Comparison of ENCODE assay signal across 14 cellular contexts in the genomic region with DNA sequence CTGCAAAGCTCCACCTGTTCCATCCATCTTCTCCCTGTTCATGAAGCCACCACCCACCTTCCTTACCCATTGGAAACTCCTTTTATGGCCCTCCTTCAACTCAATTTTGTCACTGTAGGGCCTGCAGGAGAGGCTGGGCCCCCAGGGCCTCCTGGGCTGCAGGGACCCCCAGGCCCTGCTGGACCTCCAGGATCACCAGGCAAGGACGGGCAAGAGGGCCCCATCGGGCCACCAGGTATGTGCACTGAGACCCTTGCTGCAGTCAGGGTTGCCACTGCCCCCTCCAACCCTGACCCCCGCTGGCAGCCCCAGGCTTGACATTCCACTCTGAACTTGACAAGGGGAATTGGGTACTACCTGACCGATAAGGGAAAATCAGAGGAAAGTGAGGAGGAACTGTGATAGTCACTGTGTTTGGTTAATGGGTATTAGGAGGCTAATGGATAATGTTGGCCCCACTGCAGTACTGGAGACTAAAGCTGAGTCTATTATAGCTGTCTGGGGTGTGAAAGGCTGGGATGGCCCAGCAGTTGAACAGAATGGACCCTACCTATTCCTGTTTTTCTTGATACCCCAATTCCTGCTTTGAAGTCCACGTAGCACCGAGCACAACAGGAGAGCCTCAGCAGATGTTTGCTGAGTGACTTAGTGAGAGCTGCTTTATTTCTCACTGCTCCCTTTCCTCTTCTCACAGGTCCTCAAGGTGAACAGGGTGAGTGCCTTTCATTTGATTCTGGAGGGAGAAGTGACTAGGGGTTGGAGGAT. TPM values are rescaled to one million over a fixed set of nuclear protein-coding genes. Genes with fewer than 3 reads are reported as not detected.
A peak's percentile ranks its signal among the peaks of the same experiment; 100 is the strongest.
DNase-seq lines count a peak whose midpoint lies in the region; ATAC-seq and TF ChIP-seq lines count a peak whose summit lies in the region.
"Had no signal": no experiment of that assay in that cellular context is flagged by ENCODE, and none has a peak within 500 bp of the region (broad histone marks: within the 10 kb centered on the region; RNA-seq: fewer than 3 reads in every experiment).

No MANE protein-coding gene starts in this region.

- intact Hi-C loops in left ventricle myocardium inferior (cut with micrococcal nuclease), result loop anchor here (10.0 kb wide), 1 partner anchor 120 kb away; no protein-coding TSS in a partner anchor
- intact Hi-C loops in heart right ventricle (cut with DNase I), result loop anchor here in 9 of 10 donors (5.0 to 10.0 kb wide), 6 partner anchors 32 to 122 kb away; partner anchors contain the start of genes TMEM214 (in 6 of the 9) and AGBL5 (in 2 of the 9)
- intact Hi-C loops in naive thymus-derived CD4-positive, alpha-beta T cell (cut with micrococcal nuclease), result loop anchor here (5.0 to 10.0 kb wide), 3 partner anchors 178 to 400 kb away; partner anchors contain the start of genes CENPA (in 1 of the 2), IFT172 (in 1 of the 2) and SLC30A3 (in 1 of the 2)

- H3K27ac Mint-ChIP-seq in activated T-helper 17 cell treated with anti-CD3 and anti-CD28 coated beads, Interleukin-2, amount 50 U/mL, for 72 hours, result no peak overlapping the region
- peak overlapping the region in 4 of 9 donors; percentile 33 to 61 (median 54) for H3K27ac Mint-ChIP-seq in naive thymus-derived CD4-positive, alpha-beta T cell
- no peak overlapping the region for H3K27ac Mint-ChIP-seq in type B pancreatic cell
- H3K27ac Mint-ChIP-seq: stimulated activated naive CD8-positive, alpha-beta T cell treated with anti-CD3 and anti-CD28 coated beads, Interleukin-15, amount 100 ng/mL, for 72 hours had no signal

- H4K12ac ChIP-seq in trophoblast cell (ENCODE audit: low read depth, low read length), result no peak overlapping the region

- peaks cover 8% of the 10 kb centered on the region for H3K79me2 ChIP-seq in trophoblast cell (ENCODE audit: control insufficient read depth, insufficient read depth, low read length, poor library complexity)
- H3K79me2 ChIP-seq: parathyroid adenoma had no signal

- H3K4me2 ChIP-seq in trophoblast cell (ENCODE audit: low read length), result no peak overlapping the region

- H3K18ac ChIP-seq in trophoblast cell (ENCODE audit: low read length), result no peak overlapping the region

- H4K91ac ChIP-seq in trophoblast cell (ENCODE audit: low read depth, low read length), result no peak overlapping the region

- TF ChIP-seq CTCF in left ventricle myocardium inferior (IDR thresholded peaks at IDR 0.05; ENCODE audit: borderline replicate concordance), result no peak
- TF ChIP-seq CTCF in heart right ventricle (IDR thresholded peaks at IDR 0.05), result no peak
- no peak for TF ChIP-seq CTCF in type B pancreatic cell (conservative IDR thresholded peaks at IDR 0.05)

- no peak overlapping the region for H3K4me3 ChIP-seq in left ventricle myocardium inferior
- no peak overlapping the region for H3K4me3 ChIP-seq in heart right ventricle
- H3K4me3 ChIP-seq in naive thymus-derived CD4-positive, alpha-beta T cell (ENCODE audit: low read length), result no peak overlapping the region
- H3K4me3 ChIP-seq in trophoblast cell (ENCODE audit: low read depth, low read length), result no peak overlapping the region
- H3K4me3 ChIP-seq: body of pancreas had no signal

- H4K8ac ChIP-seq in trophoblast cell (ENCODE audit: low read depth, low read length), result no peak overlapping the region

- no peaks in the 10 kb centered on the region for H3K36me3 Mint-ChIP-seq in activated T-helper 17 cell treated with anti-CD3 and anti-CD28 coated beads, Interleukin-2, amount 50 U/mL, for 72 hours (ENCODE audit: low read depth)
- H3K36me3 Mint-ChIP-seq in naive thymus-derived CD4-positive, alpha-beta T cell, result no peaks in the 10 kb centered on the region
- peaks cover 5% of the 10 kb centered on the region for H3K36me3 Mint-ChIP-seq in type B pancreatic cell

- WGBS in heart right ventricle, 2 donors, result 80 to 89% methylated on average over 6 of the region's 6 CpGs
- no CpG with 5 or more reads among the region's 6 CpGs for WGBS in trophoblast cell (ENCODE audit: extremely low coverage, insufficient coverage, insufficient read length)

- H2BK12ac ChIP-seq in trophoblast cell (ENCODE audit: low read length), result no peak overlapping the region

- no peak overlapping the region for H3K9ac ChIP-seq in trophoblast cell (ENCODE audit: low read length)
- H3K9ac ChIP-seq: parathyroid adenoma had no signal

- H2AFZ ChIP-seq in trophoblast cell (ENCODE audit: insufficient read depth, low read length, poor library complexity), result no peak overlapping the region

- no peak overlapping the region for H2BK5ac ChIP-seq in trophoblast cell (ENCODE audit: low read depth, low read length, poor library complexity)

- H3K27me3 ChIP-seq in left ventricle myocardium inferior (ENCODE audit: low read depth) (no peaks in the 10 kb centered on the region), heart right ventricle (no peaks in the 10 kb centered on the region), trophoblast cell (ENCODE audit: insufficient read depth, low read length) (no peaks in the 10 kb centered on the region)
- no peaks in the 10 kb centered on the region for H3K27me3 ChIP-seq in naive thymus-derived CD4-positive, alpha-beta T cell (ENCODE audit: control insufficient read depth in 2 of 2, insufficient read depth in 2 of 2, low read length in 2 of 2)
- H3K27me3 ChIP-seq: body of pancreas, esophagus squamous epithelium had no signal

- POLR2A ChIA-PET in naive thymus-derived CD4-positive, alpha-beta T cell (lab: Charles Lee), result interaction anchor here (1.0 to 12.0 kb wide), 5 partner anchors 11 to 129 kb away, joined by 3 to 134 read pairs (median 4); partner anchors contain the start of genes AGBL5 and OST4

- no peak overlapping the region for H2AK5ac ChIP-seq in trophoblast cell (ENCODE audit: low read length)

- H2BK120ac ChIP-seq in trophoblast cell (ENCODE audit: insufficient read depth, low read length, poor library complexity), result no peak overlapping the region

- H3K4me1 Mint-ChIP-seq in activated T-helper 17 cell treated with anti-CD3 and anti-CD28 coated beads, Interleukin-2, amount 50 U/mL, for 72 hours, result peaks cover 11% of the 10 kb centered on the region
- peaks cover 19 to 52% (median 36%) of the 10 kb centered on the region in 7 donors for H3K4me1 Mint-ChIP-seq in naive thymus-derived CD4-positive, alpha-beta T cell
- H3K4me1 Mint-ChIP-seq in type B pancreatic cell (ENCODE audit: unreplicated experiment), result peaks cover 18% of the 10 kb centered on the region

- H3K23ac ChIP-seq in trophoblast cell (ENCODE audit: low read length), result no peak overlapping the region

- H3K4ac ChIP-seq in trophoblast cell (ENCODE audit: low read depth, low read length), result no peak overlapping the region

- H3K79me1 ChIP-seq in trophoblast cell (ENCODE audit: low read length), result peaks cover 12% of the 10 kb centered on the region

- no peaks in the 10 kb centered on the region for H3K9me3 ChIP-seq in left ventricle myocardium inferior (replicated peaks)
- no peaks in the 10 kb centered on the region for H3K9me3 ChIP-seq in heart right ventricle
- H3K9me3 ChIP-seq in naive thymus-derived CD4-positive, alpha-beta T cell (ENCODE audit: control insufficient read depth in 2 of 3, low read length in 3 of 3), result no peaks in the 10 kb centered on the region
- no peaks in the 10 kb centered on the region for H3K9me3 ChIP-seq in trophoblast cell (ENCODE audit: insufficient read depth, low read depth, low read length)
- H3K9me3 ChIP-seq: body of pancreas, esophagus squamous epithelium had no signal

- H3K27ac ChIP-seq in left ventricle myocardium inferior (replicated peaks) (peak overlapping the region; percentile 97), heart right ventricle (peak overlapping the region in 3 of 10 donors; percentile 86 to 94 (median 89)), trophoblast cell (ENCODE audit: low read depth, low read length) (no peak overlapping the region)
- no peak overlapping the region for H3K27ac ChIP-seq in naive thymus-derived CD4-positive, alpha-beta T cell (ENCODE audit: low read depth, low read length)
- H3K27ac ChIP-seq: parathyroid adenoma had no signal

- H3K4me3 Mint-ChIP-seq in activated T-helper 17 cell treated with anti-CD3 and anti-CD28 coated beads, Interleukin-2, amount 50 U/mL, for 72 hours, result peak overlapping the region; percentile 84
- H3K4me3 Mint-ChIP-seq in naive thymus-derived CD4-positive, alpha-beta T cell, result peak overlapping the region in 9 of 10 donors; percentile 5 to 87 (median 41)
- peak overlapping the region; percentile 65 for H3K4me3 Mint-ChIP-seq in type B pancreatic cell

- H3K36me3 ChIP-seq in left ventricle myocardium inferior (no peaks in the 10 kb centered on the region), heart right ventricle (peaks cover 0 to 13% (median 0%) of the 10 kb centered on the region in 9 donors), trophoblast cell (ENCODE audit: control insufficient read depth in 1 of 2, insufficient read depth in 2 of 2, low read length in 2 of 2) (no peaks in the 10 kb centered on the region)
- H3K36me3 ChIP-seq in naive thymus-derived CD4-positive, alpha-beta T cell (ENCODE audit: control insufficient read depth in 2 of 3, insufficient read depth in 3 of 3, low read length in 3 of 3), result no peaks in the 10 kb centered on the region
- H3K36me3 ChIP-seq: esophagus squamous epithelium had no signal

- no peaks in the 10 kb centered on the region for H3K27me3 Mint-ChIP-seq in activated T-helper 17 cell treated with anti-CD3 and anti-CD28 coated beads, Interleukin-2, amount 50 U/mL, for 72 hours
- H3K27me3 Mint-ChIP-seq in naive thymus-derived CD4-positive, alpha-beta T cell, result no peaks in the 10 kb centered on the region
- H3K27me3 Mint-ChIP-seq in type B pancreatic cell, result peaks cover 10% of the 10 kb centered on the region
- H3K27me3 Mint-ChIP-seq: stimulated activated naive CD8-positive, alpha-beta T cell treated with anti-CD3 and anti-CD28 coated beads, Interleukin-15, amount 100 ng/mL, for 72 hours had no signal

- ATAC-seq in heart right ventricle (no peak), esophagus mucosa (no peak), HG03565 (IDR thresholded peaks at IDR 0.05; ENCODE audit: unreplicated experiment) (no peak)
- ATAC-seq in activated T-helper 17 cell treated with anti-CD3 and anti-CD28 coated beads, Interleukin-2, amount 50 U/mL, for 72 hours (replicated peaks), result no peak
- ATAC-seq in naive thymus-derived CD4-positive, alpha-beta T cell, result no peak
- ATAC-seq: body of pancreas; stimulated activated naive CD8-positive, alpha-beta T cell treated with anti-CD3 and anti-CD28 coated beads, Interleukin-15, amount 100 ng/mL, for 72 hours had no signal

- CTCF ChIA-PET in naive thymus-derived CD4-positive, alpha-beta T cell (lab: Charles Lee), result interaction anchor here (1.2 to 2.1 kb wide), 3 partner anchors 13 to 219 kb away, joined by 4 to 6 read pairs (median 5); partner anchors contain the start of genes AGBL5 and OST4

- H3K9me3 Mint-ChIP-seq in activated T-helper 17 cell treated with anti-CD3 and anti-CD28 coated beads, Interleukin-2, amount 50 U/mL, for 72 hours, result no peaks in the 10 kb centered on the region
- no peaks in the 10 kb centered on the region for H3K9me3 Mint-ChIP-seq in naive thymus-derived CD4-positive, alpha-beta T cell
- no peaks in the 10 kb centered on the region for H3K9me3 Mint-ChIP-seq in type B pancreatic cell
- H3K9me3 Mint-ChIP-seq: stimulated activated naive CD8-positive, alpha-beta T cell treated with anti-CD3 and anti-CD28 coated beads, Interleukin-15, amount 100 ng/mL, for 72 hours had no signal

- no peak overlapping the region for H3K14ac ChIP-seq in trophoblast cell (ENCODE audit: low read length)

- H3K4me1 ChIP-seq in left ventricle myocardium inferior, result peaks cover 64% of the 10 kb centered on the region
- H3K4me1 ChIP-seq in heart right ventricle, result peaks cover 10 to 63% (median 50%) of the 10 kb centered on the region in 9 donors
- H3K4me1 ChIP-seq in naive thymus-derived CD4-positive, alpha-beta T cell (ENCODE audit: control insufficient read depth in 2 of 2, insufficient read depth in 2 of 2, low read length in 2 of 2), result peaks cover 22 to 23% of the 10 kb centered on the region in 2 donors
- peaks cover 8 to 19% of the 10 kb centered on the region in 2 experiments for H3K4me1 ChIP-seq in trophoblast cell (ENCODE audit: control insufficient read depth in 1 of 2, insufficient read depth in 2 of 2, low read length in 2 of 2)

- DNase-seq in left ventricle myocardium inferior (no peak), heart right ventricle (no peak), type B pancreatic cell (ENCODE audit: extremely low spot score, unreplicated experiment) (no peak), trophoblast cell (no peak)
- DNase-seq in naive thymus-derived CD4-positive, alpha-beta T cell, result no peak
- DNase-seq: activated gamma-delta T cell; body of pancreas; esophagus squamous epithelium; NCI-H446; stimulated activated naive CD8-positive, alpha-beta T cell treated with anti-CD3 and anti-CD28 coated beads, Interleukin-15, amount 100 ng/mL, for 72 hours had no signal

RNA-seq across cellular contexts. Expression of gene KHK, which starts 2.1 kb away (rescaled TPM):
- total RNA-seq in left ventricle myocardium inferior (2.9 TPM), heart right ventricle (1 to 10 TPM in 9 of 10 donors, under 1 TPM in 1; 0.32 to 4.6 (median 2.3) TPM), type B pancreatic cell (ENCODE audit: low replicate concordance) (14.7 and 28.4 TPM in 2 replicates), esophagus mucosa (3.5 TPM)
- 1 to 10 TPM; 2.2 TPM for polyA plus RNA-seq in heart right ventricle
- 10 to 100 TPM in 1 of 2 donors, 1 to 10 TPM in 1; 5.9 to 10.5 TPM for total RNA-seq in activated T-helper 17 cell treated with anti-CD3 and anti-CD28 coated beads, Interleukin-2, amount 50 U/mL, for 72 hours
- 10 to 100 TPM in 1 of 5 experiments, 1 to 10 TPM in 4; 5.8 to 13.8 (median 6.2) TPM for total RNA-seq in naive thymus-derived CD4-positive, alpha-beta T cell
- 1 to 10 TPM; 7.6 to 8.8 TPM for polyA plus RNA-seq in naive thymus-derived CD4-positive, alpha-beta T cell
- polyA plus RNA-seq in trophoblast cell (2013), result 19.7 and 22.3 TPM in 2 replicates

RNA-seq across cellular contexts. Expression of gene EMILIN1, which starts 6.1 kb away (rescaled TPM):
- total RNA-seq in left ventricle myocardium inferior (18.4 TPM), heart right ventricle (10 to 100 TPM in 7 of 10 donors, 1 to 10 TPM in 3; 6.8 to 53.2 (median 12.2) TPM), type B pancreatic cell (ENCODE audit: low replicate concordance) (2.7 and 60.7 TPM in 2 replicates), esophagus mucosa (3.0 TPM)
- polyA plus RNA-seq in heart right ventricle, result 10 to 100 TPM; 40.8 to 41.0 TPM
- under 1 TPM; 0.42 to 0.93 TPM for total RNA-seq in activated T-helper 17 cell treated with anti-CD3 and anti-CD28 coated beads, Interleukin-2, amount 50 U/mL, for 72 hours
- 1 to 10 TPM in 1 of 5 experiments, under 1 TPM in 4; 0.35 to 1.4 (median 0.61) TPM for total RNA-seq in naive thymus-derived CD4-positive, alpha-beta T cell
- polyA plus RNA-seq in naive thymus-derived CD4-positive, alpha-beta T cell, result 1 to 10 TPM in 1 of 2 donors, under 1 TPM in 1; 0.89 to 1.1 TPM
- 0.78 and 0.92 TPM in 2 replicates for polyA plus RNA-seq in trophoblast cell (2013)

RNA-seq across cellular contexts. Expression of gene OST4, which starts 13.0 kb away (rescaled TPM):
- total RNA-seq in left ventricle myocardium inferior (354 TPM), heart right ventricle (100 to 1,000 TPM; 342 to 457 (median 388) TPM), type B pancreatic cell (ENCODE audit: low replicate concordance) (298 and 401 TPM in 2 replicates), esophagus mucosa (258 TPM)
- 100 to 1,000 TPM; 336 to 456 TPM for polyA plus RNA-seq in heart right ventricle
- total RNA-seq in activated T-helper 17 cell treated with anti-CD3 and anti-CD28 coated beads, Interleukin-2, amount 50 U/mL, for 72 hours, result 100 to 1,000 TPM; 286 to 313 TPM
- 100 to 1,000 TPM; 241 to 398 (median 263) TPM for total RNA-seq in naive thymus-derived CD4-positive, alpha-beta T cell
- polyA plus RNA-seq in naive thymus-derived CD4-positive, alpha-beta T cell, result 100 to 1,000 TPM; 747 to 884 TPM
- polyA plus RNA-seq in trophoblast cell (2013), result 1,181 and 1,209 TPM in 2 replicates

RNA-seq across cellular contexts. Expression of gene AGBL5, which starts 33.0 kb away (rescaled TPM):
- total RNA-seq in left ventricle myocardium inferior (10.0 TPM), heart right ventricle (10 to 100 TPM in 6 of 10 donors, 1 to 10 TPM in 4; 7.9 to 16.8 (median 11.7) TPM), type B pancreatic cell (ENCODE audit: low replicate concordance) (24.3 and 57.3 TPM in 2 replicates), esophagus mucosa (14.1 TPM)
- polyA plus RNA-seq in heart right ventricle, result 1 to 10 TPM; 4.2 to 6.5 TPM
- 10 to 100 TPM; 13.1 to 14.3 TPM for total RNA-seq in activated T-helper 17 cell treated with anti-CD3 and anti-CD28 coated beads, Interleukin-2, amount 50 U/mL, for 72 hours
- 10 to 100 TPM in 4 of 5 experiments, 1 to 10 TPM in 1; 7.6 to 15.7 (median 12.4) TPM for total RNA-seq in naive thymus-derived CD4-positive, alpha-beta T cell
- polyA plus RNA-seq in naive thymus-derived CD4-positive, alpha-beta T cell, result 10 to 100 TPM in 1 of 2 donors, 1 to 10 TPM in 1; 8.0 to 10.4 TPM
- polyA plus RNA-seq in trophoblast cell (2013), result 24.8 and 25.8 TPM in 2 replicates

RNA-seq across cellular contexts. Expression of gene CGREF1, which starts 34.4 kb away (rescaled TPM):
- total RNA-seq in left ventricle myocardium inferior (0.80 TPM), heart right ventricle (1 to 10 TPM in 3 of 10 donors, under 1 TPM in 7; 0.21 to 1.2 (median 0.68) TPM), type B pancreatic cell (ENCODE audit: low replicate concordance) (1.8 and 2.4 TPM in 2 replicates), esophagus mucosa (0.96 TPM)
- under 1 TPM; 0.57 to 0.73 TPM for polyA plus RNA-seq in heart right ventricle
- 1 to 10 TPM; 3.7 to 4.6 TPM for total RNA-seq in activated T-helper 17 cell treated with anti-CD3 and anti-CD28 coated beads, Interleukin-2, amount 50 U/mL, for 72 hours
- 1 to 10 TPM in 1 of 5 experiments, under 1 TPM in 3, not detected in 1; 0.34 to 3.5 (median 0.54) TPM for total RNA-seq in naive thymus-derived CD4-positive, alpha-beta T cell
- polyA plus RNA-seq in naive thymus-derived CD4-positive, alpha-beta T cell, result under 1 TPM; 0.45 to 0.50 TPM
- polyA plus RNA-seq in trophoblast cell (2013), result 0.97 and 1.2 TPM in 2 replicates
